9 cellular contexts compared by ENCODE assay signal in the genomic region with DNA sequence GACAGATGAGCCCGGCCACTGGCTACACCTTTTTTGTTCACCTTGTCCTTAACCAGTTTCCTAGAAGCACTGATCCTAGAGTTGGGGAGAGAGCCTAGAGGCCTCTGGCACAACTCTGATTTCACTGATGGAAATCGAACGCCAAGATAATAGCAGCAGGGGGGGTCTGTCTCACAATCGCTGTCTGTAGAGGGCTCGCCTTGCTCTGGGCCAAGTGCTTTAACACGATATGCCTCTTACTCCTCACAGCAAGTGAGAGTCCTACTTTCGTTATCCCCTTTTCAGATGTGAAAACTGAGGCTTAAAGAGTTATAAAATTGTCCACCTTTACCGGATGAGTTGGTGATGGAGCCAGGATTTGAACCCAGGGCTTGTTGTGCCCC. TPM values are rescaled to one million over a fixed set of nuclear protein-coding genes. Genes with fewer than 3 reads are reported as not detected.
DNase-seq lines count a peak whose midpoint lies in the region; ATAC-seq lines count a peak whose summit lies in the region.
"Had no signal": no experiment of that assay in that cellular context is flagged by ENCODE, and none has a peak within 500 bp of the region (broad histone marks: within the 10 kb centered on the region; RNA-seq: fewer than 3 reads in every experiment).

No MANE protein-coding gene starts in this region.

- H3K9ac ChIP-seq in iPS-15b (ENCODE audit: low read depth, low read length) = no peak overlapping the region

- peaks cover 9% of the 10 kb centered on the region for H3K27me3 ChIP-seq in iPS-15b (ENCODE audit: control insufficient read depth, insufficient read depth, low read length)

- POLR2A ChIA-PET in activated CD4-positive, alpha-beta memory T cell treated with anti-CD3 and anti-CD28 coated beads, Interleukin-2, amount 10 ng/mL, durations not matched to agents 7 days and 5 days (lab: Charles Lee) = interaction anchor here (0.9 to 1.8 kb wide), 2 partner anchors 8 to 13 kb away, joined by 3 to 4 read pairs; no protein-coding TSS in a partner anchor

- CTCF ChIA-PET in activated CD4-positive, alpha-beta memory T cell treated with anti-CD3 and anti-CD28 coated beads, Interleukin-2, amount 10 ng/mL, durations not matched to agents 7 days and 5 days (lab: Charles Lee) = interaction anchor here (1.0 kb wide), 1 partner anchor 16 kb away, joined by 3 read pairs; no protein-coding TSS in a partner anchor

- H3K4me3 ChIP-seq in iPS-15b (ENCODE audit: low read depth, low read length) = peak overlapping the region; percentile 87

- H3K9me3 ChIP-seq in iPS-15b (ENCODE audit: control insufficient read depth, insufficient read depth, low read length) = no peaks in the 10 kb centered on the region

- no peak overlapping the region for H3K27ac Mint-ChIP-seq in activated CD4-positive, alpha-beta memory T cell treated with anti-CD3 and anti-CD28 coated beads, Interleukin-2, amount 10 ng/mL, durations not matched to agents 7 days and 5 days

- peaks cover 25% of the 10 kb centered on the region for H3K4me1 ChIP-seq in iPS-15b (ENCODE audit: control insufficient read depth, insufficient read depth, low read length)

- H3K4me3 Mint-ChIP-seq in activated CD4-positive, alpha-beta memory T cell treated with anti-CD3 and anti-CD28 coated beads, Interleukin-2, amount 10 ng/mL, durations not matched to agents 7 days and 5 days = peak overlapping the region; percentile 58

- H3K4me1 Mint-ChIP-seq in activated CD4-positive, alpha-beta memory T cell treated with anti-CD3 and anti-CD28 coated beads, Interleukin-2, amount 10 ng/mL, durations not matched to agents 7 days and 5 days = peaks cover 15% of the 10 kb centered on the region

- ATAC-seq in HG03354 (IDR thresholded peaks at IDR 0.05; ENCODE audit: poor library complexity, severe bottlenecking, unreplicated experiment) (peak; percentile 0), esophagus mucosa (no peak)

- no peaks in the 10 kb centered on the region for H3K9me3 Mint-ChIP-seq in activated CD4-positive, alpha-beta memory T cell treated with anti-CD3 and anti-CD28 coated beads, Interleukin-2, amount 10 ng/mL, durations not matched to agents 7 days and 5 days

- no peaks in the 10 kb centered on the region for H3K27me3 Mint-ChIP-seq in activated CD4-positive, alpha-beta memory T cell treated with anti-CD3 and anti-CD28 coated beads, Interleukin-2, amount 10 ng/mL, durations not matched to agents 7 days and 5 days

- no peaks in the 10 kb centered on the region for H3K36me3 ChIP-seq in iPS-15b (ENCODE audit: control insufficient read depth, insufficient read depth, low read length)

- H3K36me3 Mint-ChIP-seq in activated CD4-positive, alpha-beta memory T cell treated with anti-CD3 and anti-CD28 coated beads, Interleukin-2, amount 10 ng/mL, durations not matched to agents 7 days and 5 days (ENCODE audit: low read depth) = peaks cover 8% of the 10 kb centered on the region

- DNase-seq in activated CD4-positive, alpha-beta memory T cell treated with anti-CD3 and anti-CD28 coated beads, Interleukin-2, amount 10 ng/mL, durations not matched to agents 7 days and 5 days = no peak
- peak; percentile 24 for DNase-seq in stimulated activated CD8-positive, alpha-beta memory T cell treated with anti-CD3 and anti-CD28 coated beads, Interleukin-4, amount 100 ng/mL, for 48 hours
- DNase-seq in occipital lobe (lab: John Stamatoyannopoulos, UW) = no peak
- DNase-seq in islet precursor cell = no peak
- DNase-seq in NCI-H128 (lab: John Stamatoyannopoulos, UW; ENCODE audit: unreplicated experiment) = no peak

RNA-seq across cellular contexts. Expression of gene RASSF4, which starts 0.5 kb away (rescaled TPM):
- 1 to 10 TPM in 1 of 2 experiments, under 1 TPM in 1; 0.50 to 1.2 TPM for total RNA-seq in activated CD4-positive, alpha-beta memory T cell treated with anti-CD3 and anti-CD28 coated beads, Interleukin-2, amount 10 ng/mL, durations not matched to agents 7 days and 5 days
- total RNA-seq in esophagus mucosa (2.3 TPM), occipital lobe (7.2 TPM)

RNA-seq across cellular contexts. Expression of gene DEPP1, which starts 18.5 kb away (rescaled TPM):
- 1 to 10 TPM; 1.2 to 1.9 TPM for total RNA-seq in activated CD4-positive, alpha-beta memory T cell treated with anti-CD3 and anti-CD28 coated beads, Interleukin-2, amount 10 ng/mL, durations not matched to agents 7 days and 5 days
- total RNA-seq in esophagus mucosa (3.3 TPM), occipital lobe (3.1 TPM)

RNA-seq across cellular contexts. Expression of gene ZNF22, which starts 40.6 kb away (rescaled TPM):
- 10 to 100 TPM; 22.9 to 24.7 TPM for total RNA-seq in activated CD4-positive, alpha-beta memory T cell treated with anti-CD3 and anti-CD28 coated beads, Interleukin-2, amount 10 ng/mL, durations not matched to agents 7 days and 5 days
- total RNA-seq in esophagus mucosa (7.0 TPM), occipital lobe (48.8 TPM)

RNA-seq across cellular contexts. Expression of gene TMEM72, which starts 49.0 kb away (rescaled TPM):
- total RNA-seq in activated CD4-positive, alpha-beta memory T cell treated with anti-CD3 and anti-CD28 coated beads, Interleukin-2, amount 10 ng/mL, durations not matched to agents 7 days and 5 days = not detected
- not detected for total RNA-seq in esophagus mucosa
- 0.16 TPM for total RNA-seq in occipital lobe
- total RNA-seq: LHCN-M2 had no signal
